In the genomic region with DNA sequence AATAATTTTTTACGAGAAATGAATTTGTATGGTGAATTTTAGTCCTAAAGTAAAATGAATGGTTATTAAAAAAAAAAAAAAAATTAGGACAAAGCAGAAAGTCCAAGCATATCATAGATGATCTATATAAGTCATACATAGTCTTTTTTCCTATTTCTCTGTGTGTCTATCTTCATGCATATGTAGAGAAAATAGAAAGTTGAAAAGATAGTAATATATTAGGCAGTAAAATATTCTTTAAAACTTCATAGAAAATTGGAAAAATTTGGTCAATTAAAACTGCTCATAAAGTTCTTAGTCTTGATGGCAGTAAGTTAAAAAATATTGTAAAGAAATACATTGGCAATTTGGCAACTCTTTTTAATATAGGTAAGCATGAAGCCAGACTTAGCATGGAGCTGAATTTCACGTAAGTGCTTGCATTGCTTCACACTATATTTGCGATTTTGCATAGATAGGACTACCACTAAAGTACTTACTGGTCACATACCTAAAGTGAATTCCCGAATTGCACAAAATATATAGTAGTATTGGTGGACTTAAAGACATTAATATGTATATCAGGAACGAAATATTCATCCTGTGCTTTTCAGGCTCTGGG, we compare ENCODE assay signal across 2 cellular contexts.
TF ChIP-seq lines count a peak whose summit lies in the region.

No MANE protein-coding gene starts in this region.

TF ChIP-seq in GM23338, 12 proteins besides CTCF, POLR2A, EP300 and RAD21:
- TF ChIP-seq STAT1 (IDR thresholded peaks at IDR 0.05; ENCODE audit: unreplicated experiment) = no peak
- TF ChIP-seq REST (IDR thresholded peaks at IDR 0.05; ENCODE audit: unreplicated experiment) = no peak
- no peak for TF ChIP-seq ZNF114 (CRISPR knock-in tag; IDR thresholded peaks at IDR 0.05)
- TF ChIP-seq ZNF462 (CRISPR knock-in tag; IDR thresholded peaks at IDR 0.05) = no peak

TF ChIP-seq in K562, 482 proteins besides CTCF, POLR2A, EP300 and RAD21:
- no peak for TF ChIP-seq HDAC2 (IDR thresholded peaks at IDR 0.05)
- TF ChIP-seq, protein P1, sequence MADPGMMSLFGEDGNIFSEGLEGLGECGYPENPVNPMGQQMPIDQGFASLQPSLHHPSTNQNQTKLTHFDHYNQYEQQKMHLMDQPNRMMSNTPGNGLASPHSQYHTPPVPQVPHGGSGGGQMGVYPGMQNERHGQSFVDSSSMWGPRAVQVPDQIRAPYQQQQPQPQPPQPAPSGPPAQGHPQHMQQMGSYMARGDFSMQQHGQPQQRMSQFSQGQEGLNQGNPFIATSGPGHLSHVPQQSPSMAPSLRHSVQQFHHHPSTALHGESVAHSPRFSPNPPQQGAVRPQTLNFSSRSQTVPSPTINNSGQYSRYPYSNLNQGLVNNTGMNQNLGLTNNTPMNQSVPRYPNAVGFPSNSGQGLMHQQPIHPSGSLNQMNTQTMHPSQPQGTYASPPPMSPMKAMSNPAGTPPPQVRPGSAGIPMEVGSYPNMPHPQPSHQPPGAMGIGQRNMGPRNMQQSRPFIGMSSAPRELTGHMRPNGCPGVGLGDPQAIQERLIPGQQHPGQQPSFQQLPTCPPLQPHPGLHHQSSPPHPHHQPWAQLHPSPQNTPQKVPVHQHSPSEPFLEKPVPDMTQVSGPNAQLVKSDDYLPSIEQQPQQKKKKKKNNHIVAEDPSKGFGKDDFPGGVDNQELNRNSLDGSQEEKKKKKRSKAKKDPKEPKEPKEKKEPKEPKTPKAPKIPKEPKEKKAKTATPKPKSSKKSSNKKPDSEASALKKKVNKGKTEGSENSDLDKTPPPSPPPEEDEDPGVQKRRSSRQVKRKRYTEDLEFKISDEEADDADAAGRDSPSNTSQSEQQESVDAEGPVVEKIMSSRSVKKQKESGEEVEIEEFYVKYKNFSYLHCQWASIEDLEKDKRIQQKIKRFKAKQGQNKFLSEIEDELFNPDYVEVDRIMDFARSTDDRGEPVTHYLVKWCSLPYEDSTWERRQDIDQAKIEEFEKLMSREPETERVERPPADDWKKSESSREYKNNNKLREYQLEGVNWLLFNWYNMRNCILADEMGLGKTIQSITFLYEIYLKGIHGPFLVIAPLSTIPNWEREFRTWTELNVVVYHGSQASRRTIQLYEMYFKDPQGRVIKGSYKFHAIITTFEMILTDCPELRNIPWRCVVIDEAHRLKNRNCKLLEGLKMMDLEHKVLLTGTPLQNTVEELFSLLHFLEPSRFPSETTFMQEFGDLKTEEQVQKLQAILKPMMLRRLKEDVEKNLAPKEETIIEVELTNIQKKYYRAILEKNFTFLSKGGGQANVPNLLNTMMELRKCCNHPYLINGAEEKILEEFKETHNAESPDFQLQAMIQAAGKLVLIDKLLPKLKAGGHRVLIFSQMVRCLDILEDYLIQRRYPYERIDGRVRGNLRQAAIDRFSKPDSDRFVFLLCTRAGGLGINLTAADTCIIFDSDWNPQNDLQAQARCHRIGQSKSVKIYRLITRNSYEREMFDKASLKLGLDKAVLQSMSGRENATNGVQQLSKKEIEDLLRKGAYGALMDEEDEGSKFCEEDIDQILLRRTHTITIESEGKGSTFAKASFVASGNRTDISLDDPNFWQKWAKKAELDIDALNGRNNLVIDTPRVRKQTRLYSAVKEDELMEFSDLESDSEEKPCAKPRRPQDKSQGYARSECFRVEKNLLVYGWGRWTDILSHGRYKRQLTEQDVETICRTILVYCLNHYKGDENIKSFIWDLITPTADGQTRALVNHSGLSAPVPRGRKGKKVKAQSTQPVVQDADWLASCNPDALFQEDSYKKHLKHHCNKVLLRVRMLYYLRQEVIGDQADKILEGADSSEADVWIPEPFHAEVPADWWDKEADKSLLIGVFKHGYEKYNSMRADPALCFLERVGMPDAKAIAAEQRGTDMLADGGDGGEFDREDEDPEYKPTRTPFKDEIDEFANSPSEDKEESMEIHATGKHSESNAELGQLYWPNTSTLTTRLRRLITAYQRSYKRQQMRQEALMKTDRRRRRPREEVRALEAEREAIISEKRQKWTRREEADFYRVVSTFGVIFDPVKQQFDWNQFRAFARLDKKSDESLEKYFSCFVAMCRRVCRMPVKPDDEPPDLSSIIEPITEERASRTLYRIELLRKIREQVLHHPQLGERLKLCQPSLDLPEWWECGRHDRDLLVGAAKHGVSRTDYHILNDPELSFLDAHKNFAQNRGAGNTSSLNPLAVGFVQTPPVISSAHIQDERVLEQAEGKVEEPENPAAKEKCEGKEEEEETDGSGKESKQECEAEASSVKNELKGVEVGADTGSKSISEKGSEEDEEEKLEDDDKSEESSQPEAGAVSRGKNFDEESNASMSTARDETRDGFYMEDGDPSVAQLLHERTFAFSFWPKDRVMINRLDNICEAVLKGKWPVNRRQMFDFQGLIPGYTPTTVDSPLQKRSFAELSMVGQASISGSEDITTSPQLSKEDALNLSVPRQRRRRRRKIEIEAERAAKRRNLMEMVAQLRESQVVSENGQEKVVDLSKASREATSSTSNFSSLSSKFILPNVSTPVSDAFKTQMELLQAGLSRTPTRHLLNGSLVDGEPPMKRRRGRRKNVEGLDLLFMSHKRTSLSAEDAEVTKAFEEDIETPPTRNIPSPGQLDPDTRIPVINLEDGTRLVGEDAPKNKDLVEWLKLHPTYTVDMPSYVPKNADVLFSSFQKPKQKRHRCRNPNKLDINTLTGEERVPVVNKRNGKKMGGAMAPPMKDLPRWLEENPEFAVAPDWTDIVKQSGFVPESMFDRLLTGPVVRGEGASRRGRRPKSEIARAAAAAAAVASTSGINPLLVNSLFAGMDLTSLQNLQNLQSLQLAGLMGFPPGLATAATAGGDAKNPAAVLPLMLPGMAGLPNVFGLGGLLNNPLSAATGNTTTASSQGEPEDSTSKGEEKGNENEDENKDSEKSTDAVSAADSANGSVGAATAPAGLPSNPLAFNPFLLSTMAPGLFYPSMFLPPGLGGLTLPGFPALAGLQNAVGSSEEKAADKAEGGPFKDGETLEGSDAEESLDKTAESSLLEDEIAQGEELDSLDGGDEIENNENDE (IDR thresholded peaks at IDR 0.05; ENCODE audit: low read depth, low read length) = no peak
- TF ChIP-seq, protein P2, sequence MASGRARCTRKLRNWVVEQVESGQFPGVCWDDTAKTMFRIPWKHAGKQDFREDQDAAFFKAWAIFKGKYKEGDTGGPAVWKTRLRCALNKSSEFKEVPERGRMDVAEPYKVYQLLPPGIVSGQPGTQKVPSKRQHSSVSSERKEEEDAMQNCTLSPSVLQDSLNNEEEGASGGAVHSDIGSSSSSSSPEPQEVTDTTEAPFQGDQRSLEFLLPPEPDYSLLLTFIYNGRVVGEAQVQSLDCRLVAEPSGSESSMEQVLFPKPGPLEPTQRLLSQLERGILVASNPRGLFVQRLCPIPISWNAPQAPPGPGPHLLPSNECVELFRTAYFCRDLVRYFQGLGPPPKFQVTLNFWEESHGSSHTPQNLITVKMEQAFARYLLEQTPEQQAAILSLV (tag; IDR thresholded peaks at IDR 0.05) = no peak
- TF ChIP-seq, protein P3, sequence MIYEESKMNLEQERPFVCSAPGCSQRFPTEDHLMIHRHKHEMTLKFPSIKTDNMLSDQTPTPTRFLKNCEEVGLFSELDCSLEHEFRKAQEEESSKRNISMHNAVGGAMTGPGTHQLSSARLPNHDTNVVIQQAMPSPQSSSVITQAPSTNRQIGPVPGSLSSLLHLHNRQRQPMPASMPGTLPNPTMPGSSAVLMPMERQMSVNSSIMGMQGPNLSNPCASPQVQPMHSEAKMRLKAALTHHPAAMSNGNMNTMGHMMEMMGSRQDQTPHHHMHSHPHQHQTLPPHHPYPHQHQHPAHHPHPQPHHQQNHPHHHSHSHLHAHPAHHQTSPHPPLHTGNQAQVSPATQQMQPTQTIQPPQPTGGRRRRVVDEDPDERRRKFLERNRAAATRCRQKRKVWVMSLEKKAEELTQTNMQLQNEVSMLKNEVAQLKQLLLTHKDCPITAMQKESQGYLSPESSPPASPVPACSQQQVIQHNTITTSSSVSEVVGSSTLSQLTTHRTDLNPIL (CRISPR knock-in tag; IDR thresholded peaks at IDR 0.05) = no peak
- TF ChIP-seq ZC3H4 (CRISPR knock-in tag; IDR thresholded peaks at IDR 0.05; ENCODE audit: borderline replicate concordance) = no peak
- no peak for TF ChIP-seq ZNF830 (CRISPR knock-in tag; IDR thresholded peaks at IDR 0.05)
- TF ChIP-seq HNRNPH1 (optimal IDR thresholded peaks at IDR 0.05; ENCODE audit: low read depth, low read length) = no peak
- TF ChIP-seq, protein P4, sequence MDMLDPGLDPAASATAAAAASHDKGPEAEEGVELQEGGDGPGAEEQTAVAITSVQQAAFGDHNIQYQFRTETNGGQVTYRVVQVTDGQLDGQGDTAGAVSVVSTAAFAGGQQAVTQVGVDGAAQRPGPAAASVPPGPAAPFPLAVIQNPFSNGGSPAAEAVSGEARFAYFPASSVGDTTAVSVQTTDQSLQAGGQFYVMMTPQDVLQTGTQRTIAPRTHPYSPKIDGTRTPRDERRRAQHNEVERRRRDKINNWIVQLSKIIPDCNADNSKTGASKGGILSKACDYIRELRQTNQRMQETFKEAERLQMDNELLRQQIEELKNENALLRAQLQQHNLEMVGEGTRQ (CRISPR knock-in tag; IDR thresholded peaks at IDR 0.05) = no peak
- TF ChIP-seq, protein P5, sequence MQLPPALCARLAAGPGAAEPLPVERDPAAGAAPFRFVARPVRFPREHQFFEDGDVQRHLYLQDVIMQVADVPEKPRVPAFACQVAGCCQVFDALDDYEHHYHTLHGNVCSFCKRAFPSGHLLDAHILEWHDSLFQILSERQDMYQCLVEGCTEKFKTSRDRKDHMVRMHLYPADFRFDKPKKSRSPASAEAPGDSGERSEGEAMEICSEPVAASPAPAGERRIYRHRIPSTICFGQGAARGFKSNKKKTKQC (CRISPR knock-in tag; IDR thresholded peaks at IDR 0.05) = no peak
- no peak for TF ChIP-seq ZBTB1 (CRISPR knock-in tag; IDR thresholded peaks at IDR 0.05; ENCODE audit: borderline replicate concordance, low read depth)
- no peak for TF ChIP-seq POLR2B (IDR thresholded peaks at IDR 0.05; ENCODE audit: low read depth, partially characterized antibody)
- TF ChIP-seq SMARCB1 (IDR thresholded peaks at IDR 0.05; ENCODE audit: insufficient read length, low read depth) = no peak
- no peak for TF ChIP-seq NFRKB (IDR thresholded peaks at IDR 0.05; ENCODE audit: low read depth)
- TF ChIP-seq ZNF140 (CRISPR knock-in tag; IDR thresholded peaks at IDR 0.05) = no peak
- TF ChIP-seq, protein P6, sequence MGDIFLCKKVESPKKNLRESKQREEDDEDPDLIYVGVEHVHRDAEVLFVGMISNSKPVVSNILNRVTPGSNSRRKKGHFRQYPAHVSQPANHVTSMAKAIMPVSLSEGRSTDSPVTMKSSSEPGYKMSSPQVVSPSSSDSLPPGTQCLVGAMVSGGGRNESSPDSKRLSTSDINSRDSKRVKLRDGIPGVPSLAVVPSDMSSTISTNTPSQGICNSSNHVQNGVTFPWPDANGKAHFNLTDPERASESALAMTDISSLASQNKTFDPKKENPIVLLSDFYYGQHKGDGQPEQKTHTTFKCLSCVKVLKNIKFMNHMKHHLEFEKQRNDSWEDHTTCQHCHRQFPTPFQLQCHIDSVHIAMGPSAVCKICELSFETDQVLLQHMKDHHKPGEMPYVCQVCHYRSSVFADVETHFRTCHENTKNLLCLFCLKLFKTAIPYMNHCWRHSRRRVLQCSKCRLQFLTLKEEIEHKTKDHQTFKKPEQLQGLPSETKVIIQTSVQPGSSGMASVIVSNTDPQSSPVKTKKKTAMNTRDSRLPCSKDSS (IDR thresholded peaks at IDR 0.05; ENCODE audit: low read depth, partially characterized antibody) = no peak
